Comparison of ENCODE assay signal across 18 cellular contexts in genomic region chr9:6960777-6961176, GRCh38.
DNase-seq lines count a peak whose midpoint lies in the region; ATAC-seq and TF ChIP-seq lines count a peak whose summit lies in the region.
"Had no signal": no experiment of that assay in that cellular context is flagged by ENCODE, and none has a peak within 500 bp of the region (broad histone marks: within the 10 kb centered on the region; RNA-seq: fewer than 3 reads in every experiment).

No MANE protein-coding gene starts in this region.

- no peaks in the 10 kb centered on the region for H3K36me3 Mint-ChIP-seq in nephron progenitor cell (ENCODE audit: low read depth)
- H3K36me3 Mint-ChIP-seq: natural killer cell had no signal

- no peak overlapping the region for H3K4me3 Mint-ChIP-seq in nephron progenitor cell
- H3K4me3 Mint-ChIP-seq: activated CD4-positive, alpha-beta T cell treated with anti-CD3 and anti-CD28 coated beads, Interleukin-2, amount 10 ng/mL, durations not matched to agents 24 days and 14 days; activated T-cell treated with anti-CD3 and anti-CD28 coated beads, Interleukin-2, amount 50 U/mL, for 4 hours; natural killer cell; T-helper 2 cell treated with Interferon-gamma antibody and Interleukin-4, amounts not matched to agents 5 μg/mL and 100 μg/mL, for 36 hours had no signal

- TF ChIP-seq CTCF in nephron progenitor cell (IDR thresholded peaks at IDR 0.05), result no peak

- peak; percentile 84 for ATAC-seq in GM18511 (IDR thresholded peaks at IDR 0.05; ENCODE audit: unreplicated experiment)
- ATAC-seq in GM21367 (IDR thresholded peaks at IDR 0.05; ENCODE audit: unreplicated experiment), result peak; percentile 39
- ATAC-seq in HG02943 (IDR thresholded peaks at IDR 0.05; ENCODE audit: low read depth, unreplicated experiment), result peak; percentile 71
- ATAC-seq in HG03558 (IDR thresholded peaks at IDR 0.05; ENCODE audit: extremely low read depth, unreplicated experiment), result peak; percentile 90
- ATAC-seq: activated T-cell treated with anti-CD3 and anti-CD28 coated beads, Interleukin-2, amount 50 U/mL, for 4 hours; natural killer cell had no signal

- peaks cover 10% of the 10 kb centered on the region for H3K4me1 Mint-ChIP-seq in nephron progenitor cell
- H3K4me1 Mint-ChIP-seq: activated CD4-positive, alpha-beta T cell treated with anti-CD3 and anti-CD28 coated beads, Interleukin-2, amount 10 ng/mL, durations not matched to agents 24 days and 14 days had no signal

- no peaks in the 10 kb centered on the region for H3K27me3 Mint-ChIP-seq in nephron progenitor cell (ENCODE audit: low read depth, poor library complexity)
- H3K27me3 Mint-ChIP-seq: activated CD4-positive, alpha-beta T cell treated with anti-CD3 and anti-CD28 coated beads, Interleukin-2, amount 10 ng/mL, durations not matched to agents 24 days and 14 days had no signal

- DNase-seq in NCI-H1436 (lab: John Stamatoyannopoulos, UW) (no peak), nephron progenitor cell (no peak), cerebellum (ENCODE audit: low spot score) (no peak)
- no peak for DNase-seq in activated CD4-positive, CD25-positive, alpha-beta regulatory T cell (lab: John Stamatoyannopoulos, UW)
- DNase-seq: activated CD4-positive, alpha-beta T cell treated with anti-CD3 and anti-CD28 coated beads, Interleukin-2, amount 10 ng/mL, durations not matched to agents 24 days and 14 days; activated T-cell treated with anti-CD3 and anti-CD28 coated beads, Interleukin-2, amount 50 U/mL, for 4 hours; central memory CD4-positive, alpha-beta T cell; lower lobe of right lung; natural killer cell; NCI-H2171; retina; SHP77 treated with DMSO at 0.1 percent for 48 hours; substantia nigra had no signal

- no peaks in the 10 kb centered on the region for H3K9me3 Mint-ChIP-seq in nephron progenitor cell
- H3K9me3 Mint-ChIP-seq: activated CD4-positive, alpha-beta T cell treated with anti-CD3 and anti-CD28 coated beads, Interleukin-2, amount 10 ng/mL, durations not matched to agents 24 days and 14 days; activated T-cell treated with anti-CD3 and anti-CD28 coated beads, Interleukin-2, amount 50 U/mL, for 4 hours; natural killer cell; T-helper 2 cell treated with Interferon-gamma antibody and Interleukin-4, amounts not matched to agents 5 μg/mL and 100 μg/mL, for 36 hours had no signal

- H3K27ac Mint-ChIP-seq in nephron progenitor cell, result no peak overlapping the region
- H3K27ac Mint-ChIP-seq: activated CD4-positive, alpha-beta T cell treated with anti-CD3 and anti-CD28 coated beads, Interleukin-2, amount 10 ng/mL, durations not matched to agents 24 days and 14 days; T-helper 2 cell treated with Interferon-gamma antibody and Interleukin-4, amounts not matched to agents 5 μg/mL and 100 μg/mL, for 36 hours had no signal

Comparison
In these comparisons a context has a peak if more than half of its experiments do, and no peak if none do; other contexts are left out.
1. ATAC-seq: peak in every context shown above with its lines; median percentile 90 in HG03558; 84 in GM18511; 71 in HG02943; 39 in GM21367.